ENCODE assay signal across 1 cellular context in the genomic region with DNA sequence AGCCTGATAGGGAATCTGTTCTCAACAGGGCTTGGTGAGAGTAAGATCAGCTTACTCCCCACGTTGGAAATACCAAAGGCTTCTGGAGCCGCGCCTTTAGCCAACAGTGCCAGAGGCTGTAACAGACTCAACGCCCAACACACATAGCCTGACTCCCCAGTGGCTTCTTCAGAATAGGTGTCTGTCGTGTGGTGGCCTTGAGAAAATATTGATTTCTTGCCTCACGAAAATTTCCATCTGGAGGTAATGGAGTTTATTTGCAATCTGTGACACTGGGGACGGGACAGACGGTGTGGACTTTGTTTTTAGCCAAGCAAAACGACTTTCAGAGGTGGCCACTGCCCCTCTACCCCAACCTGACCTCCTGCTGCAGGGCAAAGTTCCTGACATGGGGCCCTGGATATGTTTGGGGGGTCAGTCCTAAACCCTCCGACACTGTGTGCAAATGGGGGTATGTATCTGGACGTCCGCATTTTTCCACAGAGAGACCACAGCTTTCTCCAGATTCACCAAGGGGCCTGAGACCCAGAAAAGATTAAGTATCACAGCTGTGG.
TF ChIP-seq lines count a peak whose summit lies in the region.

No MANE protein-coding gene starts in this region.

TF ChIP-seq in HepG2, 621 proteins besides CTCF, POLR2A, EP300 and RAD21 (continued from another document and continues in another):
- TF ChIP-seq, protein P1, sequence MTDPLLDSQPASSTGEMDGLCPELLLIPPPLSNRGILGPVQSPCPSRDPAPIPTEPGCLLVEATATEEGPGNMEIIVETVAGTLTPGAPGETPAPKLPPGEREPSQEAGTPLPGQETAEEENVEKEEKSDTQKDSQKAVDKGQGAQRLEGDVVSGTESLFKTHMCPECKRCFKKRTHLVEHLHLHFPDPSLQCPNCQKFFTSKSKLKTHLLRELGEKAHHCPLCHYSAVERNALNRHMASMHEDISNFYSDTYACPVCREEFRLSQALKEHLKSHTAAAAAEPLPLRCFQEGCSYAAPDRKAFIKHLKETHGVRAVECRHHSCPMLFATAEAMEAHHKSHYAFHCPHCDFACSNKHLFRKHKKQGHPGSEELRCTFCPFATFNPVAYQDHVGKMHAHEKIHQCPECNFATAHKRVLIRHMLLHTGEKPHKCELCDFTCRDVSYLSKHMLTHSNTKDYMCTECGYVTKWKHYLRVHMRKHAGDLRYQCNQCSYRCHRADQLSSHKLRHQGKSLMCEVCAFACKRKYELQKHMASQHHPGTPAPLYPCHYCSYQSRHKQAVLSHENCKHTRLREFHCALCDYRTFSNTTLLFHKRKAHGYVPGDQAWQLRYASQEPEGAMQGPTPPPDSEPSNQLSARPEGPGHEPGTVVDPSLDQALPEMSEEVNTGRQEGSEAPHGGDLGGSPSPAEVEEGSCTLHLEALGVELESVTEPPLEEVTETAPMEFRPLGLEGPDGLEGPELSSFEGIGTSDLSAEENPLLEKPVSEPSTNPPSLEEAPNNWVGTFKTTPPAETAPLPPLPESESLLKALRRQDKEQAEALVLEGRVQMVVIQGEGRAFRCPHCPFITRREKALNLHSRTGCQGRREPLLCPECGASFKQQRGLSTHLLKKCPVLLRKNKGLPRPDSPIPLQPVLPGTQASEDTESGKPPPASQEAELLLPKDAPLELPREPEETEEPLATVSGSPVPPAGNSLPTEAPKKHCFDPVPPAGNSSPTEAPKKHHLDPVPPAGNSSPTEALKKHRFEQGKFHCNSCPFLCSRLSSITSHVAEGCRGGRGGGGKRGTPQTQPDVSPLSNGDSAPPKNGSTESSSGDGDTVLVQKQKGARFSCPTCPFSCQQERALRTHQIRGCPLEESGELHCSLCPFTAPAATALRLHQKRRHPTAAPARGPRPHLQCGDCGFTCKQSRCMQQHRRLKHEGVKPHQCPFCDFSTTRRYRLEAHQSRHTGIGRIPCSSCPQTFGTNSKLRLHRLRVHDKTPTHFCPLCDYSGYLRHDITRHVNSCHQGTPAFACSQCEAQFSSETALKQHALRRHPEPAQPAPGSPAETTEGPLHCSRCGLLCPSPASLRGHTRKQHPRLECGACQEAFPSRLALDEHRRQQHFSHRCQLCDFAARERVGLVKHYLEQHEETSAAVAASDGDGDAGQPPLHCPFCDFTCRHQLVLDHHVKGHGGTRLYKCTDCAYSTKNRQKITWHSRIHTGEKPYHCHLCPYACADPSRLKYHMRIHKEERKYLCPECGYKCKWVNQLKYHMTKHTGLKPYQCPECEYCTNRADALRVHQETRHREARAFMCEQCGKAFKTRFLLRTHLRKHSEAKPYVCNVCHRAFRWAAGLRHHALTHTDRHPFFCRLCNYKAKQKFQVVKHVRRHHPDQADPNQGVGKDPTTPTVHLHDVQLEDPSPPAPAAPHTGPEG (CRISPR knock-in tag; IDR thresholded peaks at IDR 0.05), result no peak
- TF ChIP-seq, protein P2, sequence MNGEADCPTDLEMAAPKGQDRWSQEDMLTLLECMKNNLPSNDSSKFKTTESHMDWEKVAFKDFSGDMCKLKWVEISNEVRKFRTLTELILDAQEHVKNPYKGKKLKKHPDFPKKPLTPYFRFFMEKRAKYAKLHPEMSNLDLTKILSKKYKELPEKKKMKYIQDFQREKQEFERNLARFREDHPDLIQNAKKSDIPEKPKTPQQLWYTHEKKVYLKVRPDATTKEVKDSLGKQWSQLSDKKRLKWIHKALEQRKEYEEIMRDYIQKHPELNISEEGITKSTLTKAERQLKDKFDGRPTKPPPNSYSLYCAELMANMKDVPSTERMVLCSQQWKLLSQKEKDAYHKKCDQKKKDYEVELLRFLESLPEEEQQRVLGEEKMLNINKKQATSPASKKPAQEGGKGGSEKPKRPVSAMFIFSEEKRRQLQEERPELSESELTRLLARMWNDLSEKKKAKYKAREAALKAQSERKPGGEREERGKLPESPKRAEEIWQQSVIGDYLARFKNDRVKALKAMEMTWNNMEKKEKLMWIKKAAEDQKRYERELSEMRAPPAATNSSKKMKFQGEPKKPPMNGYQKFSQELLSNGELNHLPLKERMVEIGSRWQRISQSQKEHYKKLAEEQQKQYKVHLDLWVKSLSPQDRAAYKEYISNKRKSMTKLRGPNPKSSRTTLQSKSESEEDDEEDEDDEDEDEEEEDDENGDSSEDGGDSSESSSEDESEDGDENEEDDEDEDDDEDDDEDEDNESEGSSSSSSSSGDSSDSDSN (CRISPR knock-in tag; IDR thresholded peaks at IDR 0.05), result peak; percentile 18; the same call in 1 of the 2 replicates
- TF ChIP-seq, protein P3, sequence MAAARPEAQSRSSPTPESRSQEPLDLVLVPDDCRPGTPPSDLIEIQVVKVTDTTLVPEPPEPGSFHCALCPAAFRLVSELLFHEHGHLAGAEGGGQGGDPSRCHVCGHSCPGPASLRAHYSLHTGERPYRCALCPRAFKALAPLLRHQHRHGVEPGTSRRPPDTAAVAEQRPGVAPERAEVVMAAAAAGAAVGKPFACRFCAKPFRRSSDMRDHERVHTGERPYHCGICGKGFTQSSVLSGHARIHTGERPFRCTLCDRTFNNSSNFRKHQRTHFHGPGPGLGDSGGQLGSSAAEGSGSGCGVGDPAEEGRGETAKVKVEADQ (CRISPR knock-in tag; IDR thresholded peaks at IDR 0.05; ENCODE audit: borderline replicate concordance), result no peak
- TF ChIP-seq ZBTB33 (CRISPR knock-in tag; IDR thresholded peaks at IDR 0.05) (peak; percentile 85), PHF20 (CRISPR knock-in tag; IDR thresholded peaks at IDR 0.05) (0 out of 2 replicates have a peak, but pooled peaks have one; percentile 36), NFE2L2 (IDR thresholded peaks at IDR 0.05; ENCODE audit: low read length) (no peak), SRSF9 (IDR thresholded peaks at IDR 0.05; ENCODE audit: borderline replicate concordance, insufficient read depth, low read depth, low read length, poor library complexity, severe bottlenecking) (no peak), RARG (CRISPR knock-in tag; IDR thresholded peaks at IDR 0.05; ENCODE audit: low read depth) (no peak), SMAD9 (CRISPR knock-in tag; IDR thresholded peaks at IDR 0.05) (no peak), SOX13 (IDR thresholded peaks at IDR 0.05) (no peak), SOX13 (CRISPR knock-in tag; conservative IDR thresholded peaks at IDR 0.05 in 1 of 2, IDR thresholded peaks at IDR 0.05 in 1 of 2) (peak in 1 of 2 experiments; percentile 60; a peak in 1 of 4 replicates), RXRA (CRISPR knock-in tag; IDR thresholded peaks at IDR 0.05) (peak; percentile 70; the same call in 1 of the 2 replicates), ONECUT2 (CRISPR knock-in tag; IDR thresholded peaks at IDR 0.05) (peak; percentile 99), SMC3 (IDR thresholded peaks at IDR 0.05; ENCODE audit: low read length) (no peak), HDAC1 (CRISPR knock-in tag; IDR thresholded peaks at IDR 0.05) (peak; percentile 82), NR2C2 (CRISPR knock-in tag; IDR thresholded peaks at IDR 0.05; ENCODE audit: borderline replicate concordance) (peak; percentile 75), ZBTB7A (CRISPR knock-in tag; IDR thresholded peaks at IDR 0.05) (peak; percentile 72; the same call in 1 of the 2 replicates), NAIF1 (CRISPR knock-in tag; IDR thresholded peaks at IDR 0.05; ENCODE audit: borderline replicate concordance) (no peak), GATAD2A (CRISPR knock-in tag; IDR thresholded peaks at IDR 0.05) (peak; percentile 92), ZBTB7B (CRISPR knock-in tag; IDR thresholded peaks at IDR 0.05) (0 out of 2 replicates have a peak, but pooled peaks have one; percentile 19), MYPOP (CRISPR knock-in tag; IDR thresholded peaks at IDR 0.05) (no peak), ZNF331 (CRISPR knock-in tag; IDR thresholded peaks at IDR 0.05) (0 out of 2 replicates have a peak, but pooled peaks have one; percentile 31), ZNF30 (CRISPR knock-in tag; IDR thresholded peaks at IDR 0.05) (no peak), FOXJ3 (CRISPR knock-in tag; IDR thresholded peaks at IDR 0.05; ENCODE audit: borderline replicate concordance) (peak; percentile 62; the same call in 1 of the 2 replicates), NCOA2 (CRISPR knock-in tag; IDR thresholded peaks at IDR 0.05) (peak; percentile 68), DPF2 (CRISPR knock-in tag; IDR thresholded peaks at IDR 0.05; ENCODE audit: borderline replicate concordance, low read depth) (0 out of 2 replicates have a peak, but pooled peaks have one; percentile 41), CEBPB (IDR thresholded peaks at IDR 0.05; ENCODE audit: borderline replicate concordance, low read depth, low read length) (no peak; the same call in 1 of the 2 replicates)
- TF ChIP-seq, protein P4, sequence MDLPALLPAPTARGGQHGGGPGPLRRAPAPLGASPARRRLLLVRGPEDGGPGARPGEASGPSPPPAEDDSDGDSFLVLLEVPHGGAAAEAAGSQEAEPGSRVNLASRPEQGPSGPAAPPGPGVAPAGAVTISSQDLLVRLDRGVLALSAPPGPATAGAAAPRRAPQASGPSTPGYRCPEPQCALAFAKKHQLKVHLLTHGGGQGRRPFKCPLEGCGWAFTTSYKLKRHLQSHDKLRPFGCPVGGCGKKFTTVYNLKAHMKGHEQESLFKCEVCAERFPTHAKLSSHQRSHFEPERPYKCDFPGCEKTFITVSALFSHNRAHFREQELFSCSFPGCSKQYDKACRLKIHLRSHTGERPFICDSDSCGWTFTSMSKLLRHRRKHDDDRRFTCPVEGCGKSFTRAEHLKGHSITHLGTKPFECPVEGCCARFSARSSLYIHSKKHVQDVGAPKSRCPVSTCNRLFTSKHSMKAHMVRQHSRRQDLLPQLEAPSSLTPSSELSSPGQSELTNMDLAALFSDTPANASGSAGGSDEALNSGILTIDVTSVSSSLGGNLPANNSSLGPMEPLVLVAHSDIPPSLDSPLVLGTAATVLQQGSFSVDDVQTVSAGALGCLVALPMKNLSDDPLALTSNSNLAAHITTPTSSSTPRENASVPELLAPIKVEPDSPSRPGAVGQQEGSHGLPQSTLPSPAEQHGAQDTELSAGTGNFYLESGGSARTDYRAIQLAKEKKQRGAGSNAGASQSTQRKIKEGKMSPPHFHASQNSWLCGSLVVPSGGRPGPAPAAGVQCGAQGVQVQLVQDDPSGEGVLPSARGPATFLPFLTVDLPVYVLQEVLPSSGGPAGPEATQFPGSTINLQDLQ (CRISPR knock-in tag; IDR thresholded peaks at IDR 0.05), result 0 out of 2 replicates have a peak, but pooled peaks have one; percentile 35
- TF ChIP-seq, protein P5, sequence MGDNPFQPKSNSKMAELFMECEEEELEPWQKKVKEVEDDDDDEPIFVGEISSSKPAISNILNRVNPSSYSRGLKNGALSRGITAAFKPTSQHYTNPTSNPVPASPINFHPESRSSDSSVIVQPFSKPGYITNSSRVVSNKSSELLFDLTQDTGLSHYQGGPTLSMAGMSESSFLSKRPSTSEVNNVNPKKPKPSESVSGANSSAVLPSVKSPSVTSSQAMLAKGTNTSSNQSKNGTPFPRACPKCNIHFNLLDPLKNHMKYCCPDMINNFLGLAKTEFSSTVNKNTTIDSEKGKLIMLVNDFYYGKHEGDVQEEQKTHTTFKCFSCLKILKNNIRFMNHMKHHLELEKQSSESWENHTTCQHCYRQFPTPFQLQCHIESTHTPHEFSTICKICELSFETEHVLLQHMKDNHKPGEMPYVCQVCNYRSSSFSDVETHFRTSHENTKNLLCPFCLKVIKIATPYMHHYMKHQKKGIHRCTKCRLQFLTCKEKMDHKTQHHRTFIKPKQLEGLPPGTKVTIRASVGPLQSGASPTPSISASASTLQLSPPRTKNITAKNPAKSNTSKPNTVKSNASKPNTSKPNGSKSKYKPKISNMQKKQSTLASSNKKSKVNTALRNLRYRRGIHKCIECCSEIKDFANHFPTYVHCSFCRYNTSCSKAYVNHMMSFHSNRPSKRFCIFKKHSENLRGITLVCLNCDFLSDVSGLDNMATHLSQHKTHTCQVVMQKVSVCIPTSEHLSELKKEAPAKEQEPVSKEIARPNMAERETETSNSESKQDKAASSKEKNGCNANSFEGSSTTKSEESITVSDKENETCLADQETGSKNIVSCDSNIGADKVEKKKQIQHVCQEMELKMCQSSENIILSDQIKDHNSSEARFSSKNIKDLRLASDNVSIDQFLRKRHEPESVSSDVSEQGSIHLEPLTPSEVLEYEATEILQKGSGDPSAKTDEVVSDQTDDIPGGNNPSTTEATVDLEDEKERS (CRISPR knock-in tag; IDR thresholded peaks at IDR 0.05), result peak; percentile 75; the same call in 1 of the 2 replicates
- TF ChIP-seq, protein P6, sequence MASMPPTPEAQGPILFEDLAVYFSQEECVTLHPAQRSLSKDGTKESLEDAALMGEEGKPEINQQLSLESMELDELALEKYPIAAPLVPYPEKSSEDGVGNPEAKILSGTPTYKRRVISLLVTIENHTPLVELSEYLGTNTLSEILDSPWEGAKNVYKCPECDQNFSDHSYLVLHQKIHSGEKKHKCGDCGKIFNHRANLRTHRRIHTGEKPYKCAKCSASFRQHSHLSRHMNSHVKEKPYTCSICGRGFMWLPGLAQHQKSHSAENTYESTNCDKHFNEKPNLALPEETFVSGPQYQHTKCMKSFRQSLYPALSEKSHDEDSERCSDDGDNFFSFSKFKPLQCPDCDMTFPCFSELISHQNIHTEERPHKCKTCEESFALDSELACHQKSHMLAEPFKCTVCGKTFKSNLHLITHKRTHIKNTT (CRISPR knock-in tag; IDR thresholded peaks at IDR 0.05), result no peak
- TF ChIP-seq, protein P7, sequence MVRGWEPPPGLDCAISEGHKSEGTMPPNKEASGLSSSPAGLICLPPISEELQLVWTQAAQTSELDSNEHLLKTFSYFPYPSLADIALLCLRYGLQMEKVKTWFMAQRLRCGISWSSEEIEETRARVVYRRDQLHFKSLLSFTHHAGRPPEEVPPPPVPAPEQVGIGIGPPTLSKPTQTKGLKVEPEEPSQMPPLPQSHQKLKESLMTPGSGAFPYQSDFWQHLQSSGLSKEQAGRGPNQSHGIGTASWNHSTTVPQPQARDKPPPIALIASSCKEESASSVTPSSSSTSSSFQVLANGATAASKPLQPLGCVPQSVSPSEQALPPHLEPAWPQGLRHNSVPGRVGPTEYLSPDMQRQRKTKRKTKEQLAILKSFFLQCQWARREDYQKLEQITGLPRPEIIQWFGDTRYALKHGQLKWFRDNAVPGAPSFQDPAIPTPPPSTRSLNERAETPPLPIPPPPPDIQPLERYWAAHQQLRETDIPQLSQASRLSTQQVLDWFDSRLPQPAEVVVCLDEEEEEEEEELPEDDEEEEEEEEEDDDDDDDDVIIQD (CRISPR knock-in tag; IDR thresholded peaks at IDR 0.05; ENCODE audit: low read depth), result no peak
